Comparison of ENCODE assay signal across 14 cellular contexts in genomic region chr6:13465734-13466133, GRCh38. TPM values are rescaled to one million over a fixed set of nuclear protein-coding genes. Genes with fewer than 3 reads are reported as not detected.
DNase-seq lines count a peak whose midpoint lies in the region; ATAC-seq and TF ChIP-seq lines count a peak whose summit lies in the region.
"Had no signal": no experiment of that assay in that cellular context is flagged by ENCODE, and none has a peak within 500 bp of the region (broad histone marks: within the 10 kb centered on the region; RNA-seq: fewer than 3 reads in every experiment).

No MANE protein-coding gene starts in this region.

- H3K4me3 ChIP-seq in right cardiac atrium (ENCODE audit: low read length) (no peak overlapping the region), PC-3 (ENCODE audit: low read length) (no peak overlapping the region), esophagus muscularis mucosa (no peak overlapping the region)
- H3K4me3 ChIP-seq: SJSA1, stomach had no signal

- no peak overlapping the region for H2AFZ ChIP-seq in PC-3 (ENCODE audit: low read length)

- H3K36me3 ChIP-seq in PC-3 (ENCODE audit: low read depth, low read length) (peaks cover 5% of the 10 kb centered on the region; the same call in 1 of the 2 replicates), esophagus muscularis mucosa (peaks cover 0 to 30% (median 8%) of the 10 kb centered on the region in 4 donors)

- peaks cover 3% of the 10 kb centered on the region for H3K27me3 Mint-ChIP-seq in endothelial cell (ENCODE audit: unreplicated experiment)

- H3K27ac ChIP-seq in right cardiac atrium (ENCODE audit: low read length) (peak overlapping the region; percentile 67), PC-3 (ENCODE audit: low read length) (no peak overlapping the region), esophagus muscularis mucosa (replicated peaks in 1 of 4) (no peak overlapping the region)
- H3K27ac ChIP-seq: KMS-11, SJSA1 had no signal

- intact Hi-C loops in right cardiac atrium (cut with DNase I): no loop called here
- intact Hi-C loops in Right ventricle myocardium superior (cut with DNase I): no loop called here
- intact Hi-C loops in PC-3 (cut with micrococcal nuclease): no loop called here
- intact Hi-C loops in esophagus muscularis mucosa (cut with DNase I): no loop called here

- no peak overlapping the region for H3K4me3 Mint-ChIP-seq in endothelial cell (ENCODE audit: unreplicated experiment)
- H3K4me3 Mint-ChIP-seq: mesothelial cell of epicardium had no signal

- H4K20me1 ChIP-seq in PC-3 (ENCODE audit: low read length): no peaks in the 10 kb centered on the region

- no peaks in the 10 kb centered on the region for H3K27me3 ChIP-seq in right cardiac atrium (ENCODE audit: control insufficient read depth, insufficient read depth)
- no peaks in the 10 kb centered on the region for H3K27me3 ChIP-seq in PC-3 (ENCODE audit: low read length)
- H3K27me3 ChIP-seq in esophagus muscularis mucosa: no peaks in the 10 kb centered on the region
- H3K27me3 ChIP-seq: SJSA1, stomach had no signal

- no TSS peak for BruUV-seq in PC-3 (replicated peaks; lab: Mats Ljungman, UMichigan)

- TF ChIP-seq POLR2A in GM18505 (IDR thresholded peaks at IDR 0.05; ENCODE audit: borderline replicate concordance, extremely low read depth, insufficient read depth, insufficient read length) (no peak), esophagus muscularis mucosa (IDR thresholded peaks at IDR 0.05; ENCODE audit: low read depth) (no peak)

- no peaks in the 10 kb centered on the region for H3F3A ChIP-seq in PC-3 (ENCODE audit: low read length, unreplicated experiment)

- peaks cover 43% of the 10 kb centered on the region for H3K4me1 Mint-ChIP-seq in endothelial cell (ENCODE audit: unreplicated experiment)

- H3K4me1 ChIP-seq in right cardiac atrium (ENCODE audit: control insufficient read depth, insufficient read depth, low read length): peaks cover 24% of the 10 kb centered on the region
- H3K4me1 ChIP-seq in PC-3 (ENCODE audit: insufficient read depth, low read length): peaks cover 17% of the 10 kb centered on the region
- H3K4me1 ChIP-seq in esophagus muscularis mucosa: peaks cover 21 to 44% (median 26%) of the 10 kb centered on the region in 4 donors

- H3K9me2 ChIP-seq in PC-3 (replicated peaks; ENCODE audit: low read length): no peaks in the 10 kb centered on the region

- 91% methylated on average over 1 of the region's 1 CpG for WGBS in right cardiac atrium
- 100% methylated on average over 1 of the region's 1 CpG for WGBS in esophagus muscularis mucosa

- no peak overlapping the region for H3K9ac ChIP-seq in PC-3 (ENCODE audit: low read length)
- H3K9ac ChIP-seq: KMS-11 had no signal

- peaks cover 41% of the 10 kb centered on the region for H3K36me3 Mint-ChIP-seq in endothelial cell (ENCODE audit: low read depth, unreplicated experiment)
- H3K36me3 Mint-ChIP-seq: mesothelial cell of epicardium had no signal

- DNase-seq in right cardiac atrium (no peak), Right ventricle myocardium superior (no peak), PC-3 (no peak), endothelial cell (ENCODE audit: low spot score) (no peak), esophagus muscularis mucosa (ENCODE audit: extremely low spot score) (no peak)
- DNase-seq: DND-41, NCI-H1436 treated with DMSO at 0.1 percent for 48 hours, NCI-H226, stomach had no signal

- ATAC-seq in right cardiac atrium (no peak), Right ventricle myocardium superior (ENCODE audit: poor library complexity) (no peak), PC-3 (peak; percentile 68), GM18505 (IDR thresholded peaks at IDR 0.05; ENCODE audit: unreplicated experiment) (no peak), HG02623 (IDR thresholded peaks at IDR 0.05; ENCODE audit: unreplicated experiment) (no peak)

- POLR2A ChIA-PET in PC-3 (lab: Charles Lee; ENCODE audit: unreplicated experiment): no interaction called here

- peak overlapping the region; percentile 19; the same call in 1 of the 2 replicates for H3K4me2 ChIP-seq in PC-3 (ENCODE audit: low read length)
- H3K4me2 ChIP-seq: KMS-11 had no signal

- no peaks in the 10 kb centered on the region for H3K9me3 ChIP-seq in right cardiac atrium (ENCODE audit: control insufficient read depth, low read length)
- H3K9me3 ChIP-seq in PC-3 (ENCODE audit: low read length): no peaks in the 10 kb centered on the region
- H3K9me3 ChIP-seq in esophagus muscularis mucosa: no peaks in the 10 kb centered on the region
- H3K9me3 ChIP-seq: SJSA1, stomach had no signal

- H3K79me2 ChIP-seq in PC-3 (ENCODE audit: low read length): peaks cover 34% of the 10 kb centered on the region

- TF ChIP-seq CTCF in PC-3 (conservative IDR thresholded peaks at IDR 0.05; ENCODE audit: low read depth, low read length) (no peak), endothelial cell (IDR thresholded peaks at IDR 0.05; ENCODE audit: unreplicated experiment) (no peak), esophagus muscularis mucosa (IDR thresholded peaks at IDR 0.05) (no peak)

- no peaks in the 10 kb centered on the region for H3K9me3 Mint-ChIP-seq in endothelial cell (ENCODE audit: unreplicated experiment)
- H3K9me3 Mint-ChIP-seq: mesothelial cell of epicardium had no signal

- CTCF ChIA-PET in PC-3 (lab: Charles Lee): no interaction called here

- no peak for TF ChIP-seq EP300 in esophagus muscularis mucosa (IDR thresholded peaks at IDR 0.05)

- peak overlapping the region; percentile 32 for H3K27ac Mint-ChIP-seq in endothelial cell (ENCODE audit: unreplicated experiment)
- H3K27ac Mint-ChIP-seq: mesothelial cell of epicardium had no signal

RNA-seq across cellular contexts. Expression of gene GFOD1, which starts 21.7 kb away (rescaled TPM):
- total RNA-seq in right cardiac atrium (10 to 100 TPM; 51.0 to 81.7 (median 54.7) TPM), Right ventricle myocardium superior (46.2 TPM), PC-3 (2014; rRNA removed) (16.0 and 21.8 TPM in 2 replicates), endothelial cell (ENCODE audit: unreplicated experiment) (47.6 TPM), esophagus muscularis mucosa (10 to 100 TPM; 21.7 to 34.5 (median 25.8) TPM)
- 30.3 TPM for polyA plus RNA-seq in right cardiac atrium
